8 cellular contexts compared by ENCODE assay signal in genomic region chr7:116354546-116355422, GRCh38.
A peak's percentile ranks its signal among the peaks of the same experiment; 100 is the strongest.
DNase-seq lines count a peak whose midpoint lies in the region; ATAC-seq and TF ChIP-seq lines count a peak whose summit lies in the region.

No MANE protein-coding gene starts in this region.

- peak; percentile 86 for DNase-seq in AG08396 (ENCODE audit: low spot score)
- peak; percentile 91 for DNase-seq in NCI-H460 (ENCODE audit: extremely low read depth, low read depth)
- DNase-seq in endothelial cell (ENCODE audit: low spot score) = peak; percentile 17
- peak; percentile 69 for DNase-seq in mucosa of gallbladder (ENCODE audit: low spot score)
- no peak for DNase-seq in SK-N-DZ (ENCODE audit: low spot score)
- no peak for DNase-seq in occipital lobe (lab: John Stamatoyannopoulos, UW)
- no peak for DNase-seq in activated CD4-positive, CD25-positive, alpha-beta regulatory T cell (lab: John Stamatoyannopoulos, UW)

- H3K4me3 Mint-ChIP-seq in endothelial cell (ENCODE audit: unreplicated experiment) = peak overlapping the region; percentile 6

- H3K9me3 Mint-ChIP-seq in endothelial cell (ENCODE audit: unreplicated experiment) = no peaks in the 10 kb centered on the region

- peak overlapping the region; percentile 88 for H3K27ac Mint-ChIP-seq in endothelial cell (ENCODE audit: unreplicated experiment)

- no peak for TF ChIP-seq CTCF in endothelial cell (IDR thresholded peaks at IDR 0.05; ENCODE audit: unreplicated experiment)

- H3K4me1 Mint-ChIP-seq in endothelial cell (ENCODE audit: unreplicated experiment) = peaks cover 43% of the 10 kb centered on the region

- peaks cover 2% of the 10 kb centered on the region for H3K27me3 Mint-ChIP-seq in endothelial cell (ENCODE audit: unreplicated experiment)

- no peaks in the 10 kb centered on the region for H3K36me3 Mint-ChIP-seq in endothelial cell (ENCODE audit: low read depth, unreplicated experiment)

- ATAC-seq in GM19035 (IDR thresholded peaks at IDR 0.05; ENCODE audit: unreplicated experiment) = no peak

Comparison
In these comparisons a context has a peak if more than half of its experiments do, and no peak if none do; other contexts are left out.
1. DNase-seq: peak in AG08396 (single experiment), NCI-H460 (single experiment), endothelial cell (single experiment) and mucosa of gallbladder (single experiment); none in SK-N-DZ (single experiment), occipital lobe (single experiment) and activated CD4-positive, CD25-positive, alpha-beta regulatory T cell (0 of 4).